In genomic region chr3:129548566-129548965, GRCh38 we compare ENCODE assay signal across 38 cellular contexts. TPM values are rescaled to one million over a fixed set of nuclear protein-coding genes. Genes with fewer than 3 reads are reported as not detected.
"Had no signal": no experiment of that assay in that cellular context is flagged by ENCODE, and none has a peak within 500 bp of the region (broad histone marks: within the 10 kb centered on the region; RNA-seq: fewer than 3 reads in every experiment).

No MANE protein-coding gene starts in this region.

- H3K27ac Mint-ChIP-seq: activated CD4-positive, alpha-beta memory T cell treated with anti-CD3 and anti-CD28 coated beads for 36 hours; activated CD4-positive, alpha-beta T cell treated with anti-CD3 and anti-CD28 coated beads, Interleukin-2, amount 10 ng/mL, durations not matched to agents 24 days and 14 days; activated naive CD4-positive, alpha-beta T cell treated with anti-CD3 and anti-CD28 coated beads for 36 hours; activated naive CD8-positive, alpha-beta T cell treated with anti-CD3 and anti-CD28 coated beads for 36 hours; activated T-helper 1 cell treated with anti-CD3 and anti-CD28 coated beads, Interleukin-12 subunit alpha, Interleukin-12 subunit beta, Interleukin-2, Interleukin-4 antibody, amounts not matched to agents 30 ng/mL and 10 ng/mL and 1 ng/mL, durations not matched to agents 14 hours and 24 hours and 36 hours; natural killer cell; T-helper 17 cell had no signal

- ATAC-seq: effector memory CD8-positive, alpha-beta T cell; gastroesophageal sphincter; natural killer cell; psoas muscle; T-helper 17 cell had no signal

- H3K4me2 ChIP-seq: hepatocyte, smooth muscle cell had no signal

- H3K9me3 Mint-ChIP-seq: activated CD4-positive, alpha-beta memory T cell treated with anti-CD3 and anti-CD28 coated beads for 36 hours; activated CD4-positive, alpha-beta T cell treated with anti-CD3 and anti-CD28 coated beads, Interleukin-2, amount 10 ng/mL, durations not matched to agents 24 days and 14 days; activated naive CD4-positive, alpha-beta T cell treated with anti-CD3 and anti-CD28 coated beads for 36 hours; activated naive CD8-positive, alpha-beta T cell treated with anti-CD3 and anti-CD28 coated beads for 36 hours; activated T-helper 1 cell treated with anti-CD3 and anti-CD28 coated beads, Interleukin-12 subunit alpha, Interleukin-12 subunit beta, Interleukin-2, Interleukin-4 antibody, amounts not matched to agents 30 ng/mL and 10 ng/mL and 1 ng/mL, durations not matched to agents 14 hours and 24 hours and 36 hours; effector memory CD8-positive, alpha-beta T cell; immature natural killer cell; natural killer cell had no signal

- DNase-seq: activated CD4-positive, alpha-beta memory T cell treated with anti-CD3 and anti-CD28 coated beads for 36 hours; activated CD4-positive, alpha-beta T cell treated with anti-CD3 and anti-CD28 coated beads, Interleukin-2, amount 10 ng/mL, durations not matched to agents 24 days and 14 days; activated CD4-positive, CD25-positive, alpha-beta regulatory T cell treated with anti-CD3 and anti-CD28 coated beads, Interleukin-2, amount 50 U/mL, for 72 hours; activated CD8-positive, alpha-beta memory T cell treated with anti-CD3 and anti-CD28 coated beads, Interleukin-2, amount 50 U/mL, for 4 hours; activated effector memory CD4-positive, alpha-beta T cell treated with anti-CD3 and anti-CD28 coated beads, Interleukin-2, amount 50 U/mL, for 16 hours; activated naive CD4-positive, alpha-beta T cell treated with anti-CD3 and anti-CD28 coated beads for 36 hours; activated naive CD8-positive, alpha-beta T cell treated with anti-CD3 and anti-CD28 coated beads for 36 hours; activated T-cell treated with anti-CD3 and anti-CD28 coated beads, Interleukin-2, amount 50 U/mL, for 1 hour; adrenal gland; brain microvascular endothelial cell; effector memory CD8-positive, alpha-beta T cell; immature natural killer cell; kidney; natural killer cell; stimulated activated CD4-positive, alpha-beta T cell treated with anti-CD3 and anti-CD28 coated beads, Interleukin-1b, Interleukin-23, amount 100 ng/mL, for 48 hours; stimulated activated naive CD4-positive, alpha-beta T cell treated with Interleukin-2 at 50 U/mL for 16 hours; T-helper 17 cell; T1000; testis; transverse colon; uterus; WERI-Rb-1 had no signal

- H3K9me3 ChIP-seq: adrenal gland, ascending aorta, gastroesophageal sphincter, psoas muscle, testis, transverse colon, uterus had no signal

- H3K9ac ChIP-seq: parathyroid adenoma had no signal

- H3K27ac ChIP-seq: adrenal gland, ascending aorta, brain microvascular endothelial cell, coronary artery, gastroesophageal sphincter, hepatocyte, parathyroid adenoma, psoas muscle, testis, transverse colon, uterus, WERI-Rb-1 had no signal

- H2AFZ ChIP-seq: hepatocyte, parathyroid adenoma had no signal

- H3K27me3 Mint-ChIP-seq: activated CD4-positive, alpha-beta memory T cell treated with anti-CD3 and anti-CD28 coated beads for 36 hours; activated naive CD8-positive, alpha-beta T cell treated with anti-CD3 and anti-CD28 coated beads for 36 hours had no signal

- H3K36me3 Mint-ChIP-seq: activated CD4-positive, alpha-beta memory T cell treated with anti-CD3 and anti-CD28 coated beads for 36 hours; activated naive CD8-positive, alpha-beta T cell treated with anti-CD3 and anti-CD28 coated beads for 36 hours; immature natural killer cell; natural killer cell had no signal

- H3K4me3 Mint-ChIP-seq: activated CD4-positive, alpha-beta memory T cell treated with anti-CD3 and anti-CD28 coated beads for 36 hours; activated CD4-positive, alpha-beta T cell treated with anti-CD3 and anti-CD28 coated beads, Interleukin-2, amount 10 ng/mL, durations not matched to agents 24 days and 14 days; activated naive CD4-positive, alpha-beta T cell treated with anti-CD3 and anti-CD28 coated beads for 36 hours; activated naive CD8-positive, alpha-beta T cell treated with anti-CD3 and anti-CD28 coated beads for 36 hours; activated T-helper 1 cell treated with anti-CD3 and anti-CD28 coated beads, Interleukin-12 subunit alpha, Interleukin-12 subunit beta, Interleukin-2, Interleukin-4 antibody, amounts not matched to agents 30 ng/mL and 10 ng/mL and 1 ng/mL, durations not matched to agents 14 hours and 24 hours and 36 hours; effector memory CD8-positive, alpha-beta T cell; immature natural killer cell; natural killer cell; T-helper 17 cell had no signal

- H3K36me3 ChIP-seq: adrenal gland, ascending aorta, brain microvascular endothelial cell, gastroesophageal sphincter, transverse colon, uterus, WERI-Rb-1 had no signal

- H3K4me3 ChIP-seq: adrenal gland, ascending aorta, coronary artery, gastroesophageal sphincter, hepatocyte, psoas muscle, smooth muscle cell, testis, transverse colon, uterus had no signal

- H3K27me3 ChIP-seq: adrenal gland, ascending aorta, brain microvascular endothelial cell, gastroesophageal sphincter, hepatocyte, testis, transverse colon, uterus had no signal

- H3K4me1 Mint-ChIP-seq: activated CD4-positive, alpha-beta T cell treated with anti-CD3 and anti-CD28 coated beads, Interleukin-2, amount 10 ng/mL, durations not matched to agents 24 days and 14 days had no signal

- H3K79me2 ChIP-seq: hepatocyte, parathyroid adenoma had no signal

- H3K4me1 ChIP-seq: adrenal gland, ascending aorta, parathyroid adenoma, psoas muscle, transverse colon, uterus had no signal

RNA-seq across cellular contexts. Expression of gene H1-8, which starts 5.6 kb away (rescaled TPM):
- total RNA-seq: activated CD4-positive, alpha-beta memory T cell treated with anti-CD3 and anti-CD28 coated beads for 36 hours; activated CD4-positive, alpha-beta T cell treated with anti-CD3 and anti-CD28 coated beads, Interleukin-2, amount 10 ng/mL, durations not matched to agents 24 days and 14 days; activated CD8-positive, alpha-beta memory T cell treated with anti-CD3 and anti-CD28 coated beads for 36 hours; activated naive CD4-positive, alpha-beta T cell treated with anti-CD3 and anti-CD28 coated beads for 36 hours; activated naive CD8-positive, alpha-beta T cell treated with anti-CD3 and anti-CD28 coated beads for 36 hours; activated T-helper 1 cell treated with anti-CD3 and anti-CD28 coated beads, Interleukin-12 subunit alpha, Interleukin-12 subunit beta, Interleukin-2, Interleukin-4 antibody, amounts not matched to agents 30 ng/mL and 10 ng/mL and 1 ng/mL, durations not matched to agents 14 hours and 24 hours and 36 hours; adrenal gland; ascending aorta; cardiac septum; cerebellum; endothelial cell of umbilical vein; fibroblast of lung; fibroblast of villous mesenchyme; gastroesophageal sphincter; hepatocyte; kidney; lower leg skin; natural killer cell; psoas muscle; smooth muscle cell; T-helper 17 cell; transverse colon; uterus had no signal
- polyA plus RNA-seq: adrenal gland, endothelial cell of umbilical vein, esophagus, fibroblast of lung, hepatocyte, immature natural killer cell, psoas muscle, smooth muscle cell had no signal

RNA-seq across cellular contexts. Expression of gene RHO, which starts 20.1 kb away (rescaled TPM):
- total RNA-seq: activated CD4-positive, alpha-beta memory T cell treated with anti-CD3 and anti-CD28 coated beads for 36 hours; activated CD4-positive, alpha-beta T cell treated with anti-CD3 and anti-CD28 coated beads, Interleukin-2, amount 10 ng/mL, durations not matched to agents 24 days and 14 days; activated CD8-positive, alpha-beta memory T cell treated with anti-CD3 and anti-CD28 coated beads for 36 hours; activated naive CD4-positive, alpha-beta T cell treated with anti-CD3 and anti-CD28 coated beads for 36 hours; activated naive CD8-positive, alpha-beta T cell treated with anti-CD3 and anti-CD28 coated beads for 36 hours; activated T-helper 1 cell treated with anti-CD3 and anti-CD28 coated beads, Interleukin-12 subunit alpha, Interleukin-12 subunit beta, Interleukin-2, Interleukin-4 antibody, amounts not matched to agents 30 ng/mL and 10 ng/mL and 1 ng/mL, durations not matched to agents 14 hours and 24 hours and 36 hours; adrenal gland; ascending aorta; cardiac septum; cerebellum; endothelial cell of umbilical vein; fibroblast of lung; fibroblast of villous mesenchyme; gastroesophageal sphincter; hepatocyte; kidney; lower leg skin; natural killer cell; psoas muscle; T-helper 17 cell; transverse colon had no signal
- polyA plus RNA-seq: adrenal gland, endothelial cell of umbilical vein, esophagus, fibroblast of lung, immature natural killer cell, smooth muscle cell had no signal
